In genomic region chr16:57194512-57194911, GRCh38 we compare ENCODE assay signal across 10 cellular contexts. TPM values are rescaled to one million over a fixed set of nuclear protein-coding genes. Genes with fewer than 3 reads are reported as not detected.
A peak's percentile ranks its signal among the peaks of the same experiment; 100 is the strongest.
DNase-seq lines count a peak whose midpoint lies in the region; ATAC-seq and FAIRE-seq lines count a peak whose summit lies in the region.
"Had no signal": no experiment of that assay in that cellular context is flagged by ENCODE, and none has a peak within 500 bp of the region (broad histone marks: within the 10 kb centered on the region; RNA-seq: fewer than 3 reads in every experiment).

No MANE protein-coding gene starts in this region.

- FAIRE-seq in urothelium cell line (lab: Jason Lieb, UNC): no peak

- CTCF ChIA-PET in activated naive CD4-positive, alpha-beta T cell treated with anti-CD3 and anti-CD28 coated beads, Interleukin-2, amount 10 ng/mL, durations not matched to agents 7 days and 5 days (lab: Charles Lee): no interaction called here

- no peak for DNase-seq in activated naive CD4-positive, alpha-beta T cell treated with anti-CD3 and anti-CD28 coated beads, Interleukin-2, amount 50 U/mL, for 72 hours (ENCODE audit: low spot score in 2 of 2)
- no peak for DNase-seq in activated naive CD4-positive, alpha-beta T cell treated with anti-CD3 and anti-CD28 coated beads, Interleukin-2, amount 10 ng/mL, durations not matched to agents 7 days and 5 days
- DNase-seq in SW480 (ENCODE audit: low spot score): peak; percentile 44
- peak; percentile 82 for DNase-seq in hepatic stellate cell (ENCODE audit: low spot score)
- DNase-seq in urothelium cell line (ENCODE audit: low spot score): peak; percentile 80
- DNase-seq in stimulated activated CD4-positive, alpha-beta T cell treated with anti-CD3 and anti-CD28 coated beads, Interleukin-1b, Interleukin-23, amount 100 ng/mL, for 48 hours: no peak
- no peak for DNase-seq in CD1c-positive myeloid dendritic cell (ENCODE audit: extremely low spot score)
- DNase-seq in HUDEP-2 (lab: John Stamatoyannopoulos, UW; ENCODE audit: unreplicated experiment in 76 of 76): no peak
- DNase-seq: CD8-positive, alpha-beta T cell; MV-4-11 had no signal

- no peak overlapping the region for H3K27ac Mint-ChIP-seq in activated naive CD4-positive, alpha-beta T cell treated with anti-CD3 and anti-CD28 coated beads, Interleukin-2, amount 50 U/mL, for 72 hours
- no peak overlapping the region for H3K27ac Mint-ChIP-seq in activated naive CD4-positive, alpha-beta T cell treated with anti-CD3 and anti-CD28 coated beads, Interleukin-2, amount 10 ng/mL, durations not matched to agents 7 days and 5 days
- H3K27ac Mint-ChIP-seq: CD8-positive, alpha-beta T cell had no signal

- no peaks in the 10 kb centered on the region for H3K9me3 Mint-ChIP-seq in activated naive CD4-positive, alpha-beta T cell treated with anti-CD3 and anti-CD28 coated beads, Interleukin-2, amount 50 U/mL, for 72 hours
- H3K9me3 Mint-ChIP-seq in activated naive CD4-positive, alpha-beta T cell treated with anti-CD3 and anti-CD28 coated beads, Interleukin-2, amount 10 ng/mL, durations not matched to agents 7 days and 5 days: no peaks in the 10 kb centered on the region
- H3K9me3 Mint-ChIP-seq: CD8-positive, alpha-beta T cell had no signal

- H3K4me3 Mint-ChIP-seq in activated naive CD4-positive, alpha-beta T cell treated with anti-CD3 and anti-CD28 coated beads, Interleukin-2, amount 10 ng/mL, durations not matched to agents 7 days and 5 days: no peak overlapping the region
- H3K4me3 Mint-ChIP-seq: CD8-positive, alpha-beta T cell had no signal

- peaks cover 7% of the 10 kb centered on the region for H3K4me1 Mint-ChIP-seq in activated naive CD4-positive, alpha-beta T cell treated with anti-CD3 and anti-CD28 coated beads, Interleukin-2, amount 10 ng/mL, durations not matched to agents 7 days and 5 days

- ATAC-seq in activated naive CD4-positive, alpha-beta T cell treated with anti-CD3 and anti-CD28 coated beads, Interleukin-2, amount 50 U/mL, for 72 hours: peak; percentile 39 to 40
- ATAC-seq: CD8-positive, alpha-beta T cell had no signal

- no peaks in the 10 kb centered on the region for H3K36me3 Mint-ChIP-seq in activated naive CD4-positive, alpha-beta T cell treated with anti-CD3 and anti-CD28 coated beads, Interleukin-2, amount 50 U/mL, for 72 hours
- H3K36me3 Mint-ChIP-seq in activated naive CD4-positive, alpha-beta T cell treated with anti-CD3 and anti-CD28 coated beads, Interleukin-2, amount 10 ng/mL, durations not matched to agents 7 days and 5 days: peaks cover 13% of the 10 kb centered on the region

- H3K27me3 Mint-ChIP-seq in activated naive CD4-positive, alpha-beta T cell treated with anti-CD3 and anti-CD28 coated beads, Interleukin-2, amount 10 ng/mL, durations not matched to agents 7 days and 5 days: no peaks in the 10 kb centered on the region

RNA-seq across cellular contexts. Expression of gene RSPRY1, which starts 8.4 kb away (rescaled TPM):
- 10 to 100 TPM; 37.2 to 38.6 TPM for total RNA-seq in activated naive CD4-positive, alpha-beta T cell treated with anti-CD3 and anti-CD28 coated beads, Interleukin-2, amount 50 U/mL, for 72 hours

RNA-seq across cellular contexts. Expression of gene PSME3IP1, which starts 8.7 kb away (rescaled TPM):
- total RNA-seq in activated naive CD4-positive, alpha-beta T cell treated with anti-CD3 and anti-CD28 coated beads, Interleukin-2, amount 50 U/mL, for 72 hours: 100 to 1,000 TPM; 113 to 115 TPM

RNA-seq across cellular contexts. Expression of gene ARL2BP, which starts 50.5 kb away (rescaled TPM):
- total RNA-seq in activated naive CD4-positive, alpha-beta T cell treated with anti-CD3 and anti-CD28 coated beads, Interleukin-2, amount 50 U/mL, for 72 hours: 10 to 100 TPM; 14.7 to 20.7 TPM

Comparison
In these comparisons a context has a peak if more than half of its experiments do, and no peak if none do; other contexts are left out.
1. DNase-seq: peak in SW480 (single experiment), hepatic stellate cell (single experiment) and urothelium cell line (single experiment); none in activated naive CD4-positive, alpha-beta T cell treated with anti-CD3 and anti-CD28 coated beads, Interleukin-2, amount 50 U/mL, for 72 hours (0 of 2), activated naive CD4-positive, alpha-beta T cell treated with anti-CD3 and anti-CD28 coated beads, Interleukin-2, amount 10 ng/mL, durations not matched to agents 7 days and 5 days (single experiment), stimulated activated CD4-positive, alpha-beta T cell treated with anti-CD3 and anti-CD28 coated beads, Interleukin-1b, Interleukin-23, amount 100 ng/mL, for 48 hours (single experiment), CD1c-positive myeloid dendritic cell (single experiment) and HUDEP-2 (0 of 76).